Comparison of ENCODE assay signal across 1 cellular context in genomic region chr4:30948653-30949052, GRCh38.
TF ChIP-seq lines count a peak whose summit lies in the region.

No MANE protein-coding gene starts in this region.

TF ChIP-seq in HCT116, 20 proteins besides CTCF, POLR2A, EP300 and RAD21 (continued from another document):
- TF ChIP-seq REST (IDR thresholded peaks at IDR 0.05; ENCODE audit: low read depth) = no peak
- peak; percentile 84 for TF ChIP-seq ATF3 (IDR thresholded peaks at IDR 0.05)
- TF ChIP-seq ZNF274 (IDR thresholded peaks at IDR 0.05; ENCODE audit: low read depth, low read length) = no peak
- TF ChIP-seq SIN3A (IDR thresholded peaks at IDR 0.05; ENCODE audit: low read depth) = peak; percentile 59; the same call in 1 of the 2 replicates
- peak; percentile 100 for TF ChIP-seq CEBPB (IDR thresholded peaks at IDR 0.05; ENCODE audit: low read depth)
- TF ChIP-seq EZH2 (IDR thresholded peaks at IDR 0.05) = no peak
- TF ChIP-seq TCF7L2 (IDR thresholded peaks at IDR 0.05; ENCODE audit: borderline replicate concordance, extremely low read depth, insufficient read depth, insufficient read length) = peak; percentile 92
- peak; percentile 94 for TF ChIP-seq JUND (IDR thresholded peaks at IDR 0.05)
- no peak; the same call in 1 of the 2 replicates for TF ChIP-seq ELF1 (IDR thresholded peaks at IDR 0.05; ENCODE audit: borderline replicate concordance, low read depth)
- TF ChIP-seq SRF (IDR thresholded peaks at IDR 0.05; ENCODE audit: low read depth) = peak; percentile 55; the same call in 1 of the 2 replicates
- TF ChIP-seq MAX (IDR thresholded peaks at IDR 0.05) = peak; percentile 60
- no peak for TF ChIP-seq ZBTB33 (IDR thresholded peaks at IDR 0.05; ENCODE audit: extremely low read depth, insufficient replicate concordance, low read length)
- TF ChIP-seq YY1 (IDR thresholded peaks at IDR 0.05; ENCODE audit: extremely low read depth, insufficient replicate concordance, low read depth, low read length) = no peak
- peak; percentile 86 for TF ChIP-seq CBX3 (IDR thresholded peaks at IDR 0.05; ENCODE audit: low read depth)
- peak; percentile 66; the same call in 1 of the 2 replicates for TF ChIP-seq POLR2AphosphoS5 (IDR thresholded peaks at IDR 0.05; ENCODE audit: low read depth, low read length)
- TF ChIP-seq ZFX (IDR thresholded peaks at IDR 0.05) = no peak
- peak; percentile 90 for TF ChIP-seq FOSL1 (IDR thresholded peaks at IDR 0.05; ENCODE audit: low read depth)
